In genomic region chr2:191555092-191555742, GRCh38 we compare ENCODE assay signal across 8 cellular contexts.
DNase-seq lines count a peak whose midpoint lies in the region; ATAC-seq and TF ChIP-seq lines count a peak whose summit lies in the region.

No MANE protein-coding gene starts in this region.

- H3K9me3 Mint-ChIP-seq in Caco-2 (ENCODE audit: unreplicated experiment): peaks cover 10% of the 10 kb centered on the region

- peak overlapping the region; percentile 29 for H3K27ac Mint-ChIP-seq in Caco-2 (ENCODE audit: unreplicated experiment)

- no TSS peak for BruUV-seq in Caco-2 (replicated peaks; lab: Mats Ljungman, UMichigan)

- no peaks in the 10 kb centered on the region for H3K36me3 ChIP-seq in Caco-2 (ENCODE audit: control insufficient read depth, insufficient read depth, low read length)
- H3K36me3 ChIP-seq in effector memory CD4-positive, alpha-beta T cell (ENCODE audit: control insufficient read depth, insufficient read depth, low read length): no peaks in the 10 kb centered on the region

- POLR2A ChIA-PET in Caco-2 (lab: Charles Lee): no interaction called here

- H3K4me1 Mint-ChIP-seq in Caco-2 (ENCODE audit: low read depth, unreplicated experiment): peaks cover 29% of the 10 kb centered on the region

- intact Hi-C loops in Caco-2 (cut with micrococcal nuclease; ENCODE audit: unreplicated experiment): loop anchor here (1.0 to 2.0 kb wide), 7 partner anchors 136 to 732 kb away; no protein-coding TSS in a partner anchor

- H3K36me3 Mint-ChIP-seq in Caco-2 (ENCODE audit: insufficient read depth, unreplicated experiment): no peaks in the 10 kb centered on the region

- no peaks in the 10 kb centered on the region for H3K27me3 ChIP-seq in Caco-2 (replicated peaks; ENCODE audit: control insufficient read depth, insufficient read depth, low read length)
- H3K27me3 ChIP-seq in effector memory CD4-positive, alpha-beta T cell (replicated peaks; ENCODE audit: control insufficient read depth, insufficient read depth, low read length, poor library complexity, severe bottlenecking): no peaks in the 10 kb centered on the region

- H3K4me3 Mint-ChIP-seq in Caco-2 (ENCODE audit: unreplicated experiment): peak overlapping the region; percentile 49

- H3K9me3 ChIP-seq in Caco-2: no peaks in the 10 kb centered on the region
- H3K9me3 ChIP-seq in effector memory CD4-positive, alpha-beta T cell (ENCODE audit: control insufficient read depth, low read length): no peaks in the 10 kb centered on the region

- CTCF ChIA-PET in Caco-2 (lab: Charles Lee): interaction anchor here (0.6 to 2.4 kb wide), 9 partner anchors 11 to 607 kb away, joined by 3 to 13 read pairs (median 6); no protein-coding TSS in a partner anchor

- H3K27me3 Mint-ChIP-seq in Caco-2 (ENCODE audit: insufficient read depth, unreplicated experiment): no peaks in the 10 kb centered on the region

- no peak overlapping the region for H3K27ac ChIP-seq in effector memory CD4-positive, alpha-beta T cell (ENCODE audit: insufficient read depth, low read length, poor library complexity, severe bottlenecking)

- TF ChIP-seq CTCF in Caco-2 (IDR thresholded peaks at IDR 0.05; ENCODE audit: insufficient read depth in 1 of 2, low read depth in 1 of 2, low read length in 1 of 2, severe bottlenecking in 1 of 2, unreplicated experiment in 1 of 2): peak; percentile 72 to 84

- ATAC-seq in GM19467 (IDR thresholded peaks at IDR 0.05; ENCODE audit: unreplicated experiment) (peak; percentile 95), HG03558 (IDR thresholded peaks at IDR 0.05; ENCODE audit: extremely low read depth, unreplicated experiment) (peak; percentile 80)

- DNase-seq in Caco-2 (peak; percentile 86 to 92), NCI-H774 (lab: John Stamatoyannopoulos, UW) (peak; percentile 69), medulla oblongata (ENCODE audit: extremely low spot score) (peak; percentile 96)
- peak; percentile 84 to 88 for DNase-seq in activated CD4-positive, alpha-beta T cell treated with anti-CD3 and anti-CD28 coated beads, Interleukin-2, amount 50 U/mL, for 48 hours
- peak; percentile 49 to 75 (median 49) for DNase-seq in effector memory CD4-positive, alpha-beta T cell
- DNase-seq in stimulated activated CD8-positive, alpha-beta memory T cell treated with anti-CD3 and anti-CD28 coated beads, Interleukin-15, amount 100 ng/mL, for 24 hours (ENCODE audit: low read depth): peak; percentile 48

- peaks cover 7% of the 10 kb centered on the region for H3K4me1 ChIP-seq in Caco-2
- H3K4me1 ChIP-seq in effector memory CD4-positive, alpha-beta T cell (ENCODE audit: control insufficient read depth, insufficient read depth, low read length, poor library complexity, severe bottlenecking): no peaks in the 10 kb centered on the region

- no peak overlapping the region for H3K4me3 ChIP-seq in Caco-2 (ENCODE audit: low read depth, low read length)
- H3K4me3 ChIP-seq in effector memory CD4-positive, alpha-beta T cell (ENCODE audit: insufficient read depth, low read depth, low read length, poor library complexity, severe bottlenecking): no peak overlapping the region
